In the genomic region with DNA sequence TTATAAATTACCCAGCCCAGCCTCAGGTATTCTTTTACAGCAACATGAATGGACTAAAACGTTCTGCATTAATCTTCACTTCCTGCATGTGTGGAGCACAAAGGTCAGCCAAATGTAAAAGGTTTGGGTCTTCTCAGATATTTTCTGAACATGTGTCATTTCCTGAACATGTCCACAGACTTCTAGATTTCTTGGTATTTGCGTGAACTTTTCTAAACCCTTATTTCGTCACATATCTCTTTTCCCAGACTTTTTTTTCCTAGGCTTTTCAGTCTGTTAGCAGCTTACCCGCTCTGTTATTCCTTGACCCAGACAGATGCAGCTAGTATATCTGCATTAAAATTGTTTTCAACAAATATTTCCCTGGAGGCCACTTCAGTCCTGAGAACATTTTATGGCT, we compare ENCODE assay signal across 21 cellular contexts.
"Had no signal": no experiment of that assay in that cellular context is flagged by ENCODE, and none has a peak within 500 bp of the region (broad histone marks: within the 10 kb centered on the region; RNA-seq: fewer than 3 reads in every experiment).

No MANE protein-coding gene starts in this region.

- H3K27me3 Mint-ChIP-seq: activated CD4-positive, alpha-beta memory T cell treated with anti-CD3 and anti-CD28 coated beads, Interleukin-2, amount 10 ng/mL, durations not matched to agents 7 days and 5 days; activated CD4-positive, alpha-beta T cell treated with anti-CD3 and anti-CD28 coated beads, Interleukin-2, amount 10 ng/mL, durations not matched to agents 7 days and 5 days; activated naive CD4-positive, alpha-beta T cell treated with anti-CD3 and anti-CD28 coated beads, Interleukin-2, amount 50 U/mL, for 24 hours had no signal

- H3K4me3 Mint-ChIP-seq: activated CD4-positive, alpha-beta memory T cell treated with anti-CD3 and anti-CD28 coated beads, Interleukin-2, amount 10 ng/mL, durations not matched to agents 7 days and 5 days; activated CD4-positive, alpha-beta T cell treated with anti-CD3 and anti-CD28 coated beads, Interleukin-2, amount 10 ng/mL, durations not matched to agents 7 days and 5 days; activated naive CD4-positive, alpha-beta T cell treated with anti-CD3 and anti-CD28 coated beads, Interleukin-2, amount 50 U/mL, for 24 hours; natural killer cell treated with Interleukin-12 subunit alpha and Interleukin-12 subunit beta and Interleukin-15 and Interleukin-18, amount 100 ng/mL, for 72 hours had no signal

- DNase-seq: activated CD4-positive, alpha-beta memory T cell treated with anti-CD3 and anti-CD28 coated beads, Interleukin-2, amount 10 ng/mL, durations not matched to agents 7 days and 5 days; activated CD4-positive, alpha-beta T cell treated with anti-CD3 and anti-CD28 coated beads, Interleukin-2, amount 10 ng/mL, durations not matched to agents 7 days and 5 days; activated CD4-positive, CD25-positive, alpha-beta regulatory T cell treated with anti-CD3 and anti-CD28 coated beads, Interleukin-2, amount 50 U/mL, for 72 hours; activated T-cell treated with anti-CD3 and anti-CD28 coated beads, Interleukin-2, amount 50 U/mL, for 48 hours; cortex of kidney; foreskin melanocyte; islet precursor cell; left ventricle myocardium inferior; mesendoderm; right cardiac atrium; spleen; stimulated activated naive CD4-positive, alpha-beta T cell; T-helper 2 cell; tibial artery had no signal

- H3K4me1 ChIP-seq: left ventricle myocardium inferior, spleen, suprapubic skin, tibial artery had no signal

- H3K9me3 ChIP-seq: left ventricle myocardium inferior, spleen, suprapubic skin, tibial artery had no signal

- H3K36me3 ChIP-seq: left ventricle myocardium inferior, spleen, suprapubic skin, tibial artery had no signal

- H3K36me3 Mint-ChIP-seq: activated naive CD4-positive, alpha-beta T cell treated with anti-CD3 and anti-CD28 coated beads, Interleukin-2, amount 50 U/mL, for 24 hours; natural killer cell treated with Interleukin-12 subunit alpha and Interleukin-12 subunit beta and Interleukin-15 and Interleukin-18, amount 100 ng/mL, for 72 hours had no signal

- H3K4me3 ChIP-seq: left ventricle myocardium inferior, lung, spleen, suprapubic skin, tibial artery had no signal

- H3K27me3 ChIP-seq: spleen, suprapubic skin, tibial artery had no signal

- H3K27ac Mint-ChIP-seq: activated CD4-positive, alpha-beta memory T cell treated with anti-CD3 and anti-CD28 coated beads, Interleukin-2, amount 10 ng/mL, durations not matched to agents 7 days and 5 days; activated CD4-positive, alpha-beta T cell treated with anti-CD3 and anti-CD28 coated beads, Interleukin-2, amount 10 ng/mL, durations not matched to agents 7 days and 5 days; activated naive CD4-positive, alpha-beta T cell treated with anti-CD3 and anti-CD28 coated beads, Interleukin-2, amount 50 U/mL, for 24 hours; activated T-helper 2 cell treated with anti-CD3 and anti-CD28 coated beads, Interferon-gamma antibody, Interleukin-2, Interleukin-4, amounts not matched to agents 10 μg/mL and 5 μg/mL and 100 μg/mL, durations not matched to agents 14 hours and 24 hours and 36 hours; natural killer cell treated with Interleukin-12 subunit alpha and Interleukin-12 subunit beta and Interleukin-15 and Interleukin-18, amount 100 ng/mL, for 72 hours had no signal

- ATAC-seq: esophagus mucosa; natural killer cell treated with Interleukin-12 subunit alpha and Interleukin-12 subunit beta and Interleukin-15 and Interleukin-18, amount 100 ng/mL, for 72 hours; right cardiac atrium had no signal

- H3K9me3 Mint-ChIP-seq: activated CD4-positive, alpha-beta memory T cell treated with anti-CD3 and anti-CD28 coated beads, Interleukin-2, amount 10 ng/mL, durations not matched to agents 7 days and 5 days; activated CD4-positive, alpha-beta T cell treated with anti-CD3 and anti-CD28 coated beads, Interleukin-2, amount 10 ng/mL, durations not matched to agents 7 days and 5 days; activated naive CD4-positive, alpha-beta T cell treated with anti-CD3 and anti-CD28 coated beads, Interleukin-2, amount 50 U/mL, for 24 hours; activated T-helper 2 cell treated with anti-CD3 and anti-CD28 coated beads, Interferon-gamma antibody, Interleukin-2, Interleukin-4, amounts not matched to agents 10 μg/mL and 5 μg/mL and 100 μg/mL, durations not matched to agents 14 hours and 24 hours and 36 hours; natural killer cell treated with Interleukin-12 subunit alpha and Interleukin-12 subunit beta and Interleukin-15 and Interleukin-18, amount 100 ng/mL, for 72 hours had no signal

- H3K4me1 Mint-ChIP-seq: activated CD4-positive, alpha-beta memory T cell treated with anti-CD3 and anti-CD28 coated beads, Interleukin-2, amount 10 ng/mL, durations not matched to agents 7 days and 5 days; activated CD4-positive, alpha-beta T cell treated with anti-CD3 and anti-CD28 coated beads, Interleukin-2, amount 10 ng/mL, durations not matched to agents 7 days and 5 days; activated naive CD4-positive, alpha-beta T cell treated with anti-CD3 and anti-CD28 coated beads, Interleukin-2, amount 50 U/mL, for 24 hours had no signal

- H3K27ac ChIP-seq: left ventricle myocardium inferior, spleen, suprapubic skin, tibial artery, VCaP had no signal
